18 cellular contexts compared by ENCODE assay signal in genomic region chr6:26604026-26604425, GRCh38.
"Had no signal": no experiment of that assay in that cellular context is flagged by ENCODE, and none has a peak within 500 bp of the region (broad histone marks: within the 10 kb centered on the region; RNA-seq: fewer than 3 reads in every experiment).

No MANE protein-coding gene starts in this region.

- ATAC-seq: activated T-cell treated with anti-CD3 and anti-CD28 coated beads, Interleukin-2, amount 50 U/mL, for 4 hours; left ventricle myocardium superior; psoas muscle; right cardiac atrium; upper lobe of right lung had no signal

- H3K27ac Mint-ChIP-seq: activated CD4-positive, alpha-beta memory T cell treated with anti-CD3 and anti-CD28 coated beads, Interleukin-2, amount 10 ng/mL, durations not matched to agents 7 days and 5 days; activated naive CD4-positive, alpha-beta T cell treated with anti-CD3 and anti-CD28 coated beads, Interleukin-2, amount 50 U/mL, for 24 hours; immature natural killer cell had no signal

- H3K4me3 Mint-ChIP-seq: activated CD4-positive, alpha-beta memory T cell treated with anti-CD3 and anti-CD28 coated beads, Interleukin-2, amount 10 ng/mL, durations not matched to agents 7 days and 5 days; activated naive CD4-positive, alpha-beta T cell treated with anti-CD3 and anti-CD28 coated beads, Interleukin-2, amount 50 U/mL, for 24 hours; activated T-cell treated with anti-CD3 and anti-CD28 coated beads, Interleukin-2, amount 50 U/mL, for 4 hours; immature natural killer cell; naive B cell had no signal

- H3K9me3 Mint-ChIP-seq: activated CD4-positive, alpha-beta memory T cell treated with anti-CD3 and anti-CD28 coated beads, Interleukin-2, amount 10 ng/mL, durations not matched to agents 7 days and 5 days; activated naive CD4-positive, alpha-beta T cell treated with anti-CD3 and anti-CD28 coated beads, Interleukin-2, amount 50 U/mL, for 24 hours; activated T-cell treated with anti-CD3 and anti-CD28 coated beads, Interleukin-2, amount 50 U/mL, for 4 hours; immature natural killer cell; naive B cell had no signal

- H3K9me3 ChIP-seq: ovary, psoas muscle, upper lobe of right lung had no signal

- H3K4me1 ChIP-seq: psoas muscle, upper lobe of right lung had no signal

- H3K27me3 ChIP-seq: ovary, upper lobe of right lung had no signal

- H3K4me3 ChIP-seq: cardiac muscle cell, ovary, psoas muscle, skin epidermis, upper lobe of right lung had no signal

- H3K27me3 Mint-ChIP-seq: activated CD4-positive, alpha-beta memory T cell treated with anti-CD3 and anti-CD28 coated beads, Interleukin-2, amount 10 ng/mL, durations not matched to agents 7 days and 5 days; activated naive CD4-positive, alpha-beta T cell treated with anti-CD3 and anti-CD28 coated beads, Interleukin-2, amount 50 U/mL, for 24 hours; naive B cell had no signal

- DNase-seq: activated CD4-positive, alpha-beta memory T cell treated with anti-CD3 and anti-CD28 coated beads, Interleukin-2, amount 10 ng/mL, durations not matched to agents 7 days and 5 days; activated CD4-positive, alpha-beta T cell treated with anti-CD3 and anti-CD28 coated beads for 1 hour; activated gamma-delta T cell; activated T-cell treated with anti-CD3 and anti-CD28 coated beads, Interleukin-2, amount 50 U/mL, for 4 hours; amniotic stem cell; dermis blood vessel endothelial cell; immature natural killer cell; kidney glomerular epithelial cell; left ventricle myocardium superior; naive B cell; ovary; psoas muscle; right cardiac atrium; upper lobe of right lung; WERI-Rb-1 had no signal

- H3K27ac ChIP-seq: cardiac muscle cell, ovary, psoas muscle, skin epidermis, upper lobe of right lung, WERI-Rb-1 had no signal

- H3K36me3 ChIP-seq: cardiac muscle cell, ovary had no signal
